ENCODE assay signal across 8 cellular contexts in the genomic region with DNA sequence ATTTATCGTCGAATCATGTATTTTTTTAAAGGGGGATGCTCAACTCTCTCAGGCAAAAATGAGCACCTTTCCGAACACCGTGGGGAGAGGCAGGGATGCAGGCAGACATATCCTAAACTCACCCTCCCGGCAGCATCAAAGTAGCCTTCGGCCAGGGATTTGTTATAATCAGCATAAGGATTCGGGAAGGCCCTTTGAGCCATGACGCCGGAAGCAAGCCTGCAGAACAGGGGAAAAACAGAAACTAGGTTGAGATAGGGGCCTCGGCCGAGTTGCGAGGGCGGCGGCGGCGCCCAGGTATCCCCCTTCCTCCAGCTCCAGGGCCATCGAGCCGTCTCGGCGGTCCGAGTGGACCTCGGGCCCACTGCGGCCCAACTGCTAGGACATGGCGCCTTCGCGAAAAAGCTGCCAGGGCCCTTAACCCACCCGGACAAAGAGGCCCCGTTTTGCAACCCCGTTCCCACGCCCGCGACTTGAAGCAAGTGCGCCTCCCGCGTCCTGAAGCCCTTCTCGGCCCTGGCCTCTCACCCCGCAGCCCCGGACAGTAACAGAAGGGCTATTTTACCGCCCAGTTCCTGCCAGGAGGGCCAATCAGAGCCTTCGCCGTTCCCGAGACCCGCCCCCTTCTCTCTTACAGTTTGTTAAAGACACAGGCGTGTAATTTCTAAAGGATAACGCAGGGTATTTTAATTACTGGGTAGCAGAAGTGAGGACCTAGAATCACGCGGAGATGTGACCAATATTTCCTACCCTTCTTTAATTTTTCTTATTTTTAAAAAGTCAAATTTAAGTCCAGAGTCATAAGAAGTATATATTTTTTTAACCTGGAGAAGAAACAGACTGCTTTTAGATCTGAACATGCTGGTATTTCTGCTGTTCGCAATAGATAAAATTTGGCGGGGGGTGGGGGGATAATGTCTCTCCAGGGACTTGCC. TPM values are rescaled to one million over a fixed set of nuclear protein-coding genes. Genes with fewer than 3 reads are reported as not detected.
DNase-seq lines count a peak whose midpoint lies in the region; ATAC-seq lines count a peak whose summit lies in the region.

A gene with protein sequence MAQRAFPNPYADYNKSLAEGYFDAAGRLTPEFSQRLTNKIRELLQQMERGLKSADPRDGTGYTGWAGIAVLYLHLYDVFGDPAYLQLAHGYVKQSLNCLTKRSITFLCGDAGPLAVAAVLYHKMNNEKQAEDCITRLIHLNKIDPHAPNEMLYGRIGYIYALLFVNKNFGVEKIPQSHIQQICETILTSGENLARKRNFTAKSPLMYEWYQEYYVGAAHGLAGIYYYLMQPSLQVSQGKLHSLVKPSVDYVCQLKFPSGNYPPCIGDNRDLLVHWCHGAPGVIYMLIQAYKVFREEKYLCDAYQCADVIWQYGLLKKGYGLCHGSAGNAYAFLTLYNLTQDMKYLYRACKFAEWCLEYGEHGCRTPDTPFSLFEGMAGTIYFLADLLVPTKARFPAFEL (minus strand): TSS at position 566 of the 935 bp plus-strand sequence. CDS start 363 bp downstream, at position 203.

- peak within 1 kb of the TSS; percentile 93 to 99 (median 98) for H3K27ac Mint-ChIP-seq in naive B cell
- H3K27ac Mint-ChIP-seq in stimulated activated memory B cell treated with anti-CD40 and anti-IgM and Interleukin-4, amounts not matched to agents 10 μg/mL and 1 μg/mL and 100 μg/mL, for 72 hours = peak within 1 kb of the TSS; percentile 96

- H3K36me3 Mint-ChIP-seq in naive B cell = peaks cover 4 to 15% of the 10 kb centered on the region in 2 donors
- H3K36me3 Mint-ChIP-seq in stimulated activated memory B cell treated with anti-CD40 and anti-IgM and Interleukin-4, amounts not matched to agents 10 μg/mL and 1 μg/mL and 100 μg/mL, for 72 hours = peaks cover 5% of the 10 kb centered on the region

- no peaks in the 10 kb centered on the region for H3K9me3 Mint-ChIP-seq in naive B cell
- no peaks in the 10 kb centered on the region for H3K9me3 Mint-ChIP-seq in stimulated activated memory B cell treated with anti-CD40 and anti-IgM and Interleukin-4, amounts not matched to agents 10 μg/mL and 1 μg/mL and 100 μg/mL, for 72 hours

- peak; percentile 100 for ATAC-seq in GM21786 (IDR thresholded peaks at IDR 0.05; ENCODE audit: unreplicated experiment)
- ATAC-seq in naive B cell (ENCODE audit: low read depth in 2 of 2) = peak; percentile 99 to 100
- ATAC-seq in stimulated activated memory B cell treated with anti-CD40 and anti-IgM and Interleukin-4, amounts not matched to agents 10 μg/mL and 1 μg/mL and 100 μg/mL, for 72 hours = peak; percentile 100

- H3K9me3 ChIP-seq in KOPT-K1 (ENCODE audit: insufficient read depth, low read length, poor library complexity, severe bottlenecking) = no peaks in the 10 kb centered on the region

- peak within 1 kb of the TSS; percentile 91 for H3K27ac ChIP-seq in KOPT-K1 (ENCODE audit: low read depth, low read length, poor library complexity, severe bottlenecking)

- H3K4me1 Mint-ChIP-seq in naive B cell = peaks cover 21 to 37% (median 31%) of the 10 kb centered on the region in 3 donors
- peaks cover 39% of the 10 kb centered on the region for H3K4me1 Mint-ChIP-seq in stimulated activated memory B cell treated with anti-CD40 and anti-IgM and Interleukin-4, amounts not matched to agents 10 μg/mL and 1 μg/mL and 100 μg/mL, for 72 hours

- peaks cover 19% of the 10 kb centered on the region for H3K36me3 ChIP-seq in KOPT-K1 (ENCODE audit: insufficient read depth, low read length)

- peak within 1 kb of the TSS; percentile 94 to 100 (median 100) for H3K4me3 Mint-ChIP-seq in naive B cell
- H3K4me3 Mint-ChIP-seq in stimulated activated memory B cell treated with anti-CD40 and anti-IgM and Interleukin-4, amounts not matched to agents 10 μg/mL and 1 μg/mL and 100 μg/mL, for 72 hours = peak within 1 kb of the TSS; percentile 97

- no peaks in the 10 kb centered on the region for H3K27me3 Mint-ChIP-seq in naive B cell
- no peaks in the 10 kb centered on the region for H3K27me3 Mint-ChIP-seq in stimulated activated memory B cell treated with anti-CD40 and anti-IgM and Interleukin-4, amounts not matched to agents 10 μg/mL and 1 μg/mL and 100 μg/mL, for 72 hours

- DNase-seq in DMS79 treated with DMSO at 0.1 percent for 48 hours (lab: John Stamatoyannopoulos, UW) = peak; percentile 83
- peak; percentile 92 for DNase-seq in RPMI8226
- DNase-seq in activated T-helper 1 cell treated with anti-CD3 and anti-CD28 coated beads, Interleukin-2, amount 50 U/mL, for 16 hours (ENCODE audit: low read depth in 1 of 2, low spot score in 1 of 2) = peak; percentile 50 to 65
- peak; percentile 87 for DNase-seq in fibroblast of gingiva (ENCODE audit: low read depth)
- DNase-seq in naive B cell = peak; percentile 80

RNA-seq across cellular contexts. Expression of the gene that starts here (rescaled TPM):
- 10 to 100 TPM in 5 of 6 donors, 1 to 10 TPM in 1; 2.5 to 31.0 (median 20.9) TPM for polyA plus RNA-seq in naive B cell (ENCODE audit: low read depth in 6 of 6)

Comparison
In these comparisons a context has a peak if more than half of its experiments do, and no peak if none do; other contexts are left out.
1. Peak in every context shown above with its lines: DNase-seq, ATAC-seq and H3K27ac ChIP-seq.